In the genomic region with DNA sequence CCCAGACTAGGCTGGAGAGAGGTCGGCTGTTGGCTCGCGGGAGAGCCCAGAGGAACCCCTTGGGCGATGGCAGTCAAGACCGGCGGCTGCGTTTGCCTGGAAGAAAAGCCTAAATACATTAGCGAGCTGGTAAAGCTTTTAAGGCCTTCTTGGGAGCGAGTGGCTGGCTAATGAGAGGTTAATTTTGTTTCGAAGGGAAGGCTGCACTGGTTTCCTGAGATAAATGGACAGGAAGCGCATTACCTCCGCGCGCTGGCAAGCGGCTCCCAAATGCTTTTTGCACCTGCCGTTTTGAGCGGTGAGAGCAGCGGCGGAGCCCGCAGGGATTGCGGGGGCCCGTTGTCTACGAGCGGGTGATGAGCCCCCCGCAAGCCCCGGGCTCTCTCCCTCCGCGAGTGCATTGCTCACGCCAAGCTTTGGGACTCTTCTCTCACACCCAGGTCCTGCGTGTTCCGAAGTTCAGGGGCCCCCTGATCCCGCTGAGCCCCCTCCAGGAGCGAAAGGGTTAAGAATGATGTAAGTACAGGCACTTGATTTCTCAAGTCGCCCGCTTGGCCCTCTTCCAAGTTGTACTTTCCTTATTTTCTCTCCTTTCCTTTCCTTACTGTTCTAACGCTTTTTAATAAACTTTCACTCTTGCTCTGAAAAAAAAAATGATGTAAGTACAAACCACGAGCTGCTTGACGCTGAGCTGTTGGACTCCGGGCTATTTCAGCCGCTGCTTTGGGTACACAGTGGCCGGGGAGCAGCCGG, we compare ENCODE assay signal across 8 cellular contexts. TPM values are rescaled to one million over a fixed set of nuclear protein-coding genes. Genes with fewer than 3 reads are reported as not detected.
DNase-seq lines count a peak whose midpoint lies in the region; ATAC-seq lines count a peak whose summit lies in the region.

No MANE protein-coding gene starts in this region.

- DNase-seq in COLO668 (lab: John Stamatoyannopoulos, UW; ENCODE audit: unreplicated experiment) (peak; percentile 57), HuH-7 (ENCODE audit: low spot score) (peak; percentile 26), SK-N-DZ (ENCODE audit: low spot score) (peak; percentile 93), caudate nucleus (lab: John Stamatoyannopoulos, UW) (peak in 35 of 61 donors; percentile 8 to 70 (median 52)), left colon (peak; percentile 46 to 71), globus pallidus (ENCODE audit: low spot score) (no peak), GDM1 (lab: John Stamatoyannopoulos, UW) (no peak)
- DNase-seq in stimulated activated CD4-positive, alpha-beta T cell treated with anti-CD3 and anti-CD28 coated beads, Interleukin-4, amount 100 ng/mL, for 24 hours = peak; percentile 33

- intact Hi-C loops in left colon (cut with DNase I, micrococcal nuclease) = no loop called here

- ATAC-seq in left colon = no peak

- H3K27ac ChIP-seq in caudate nucleus (ENCODE audit: low read depth, low read length) = peak overlapping the region; percentile 73

RNA-seq across cellular contexts. Expression of a gene that starts 3.1 kb away (rescaled TPM):
- 25.6 and 29.0 TPM in 2 replicates for polyA plus RNA-seq in SK-N-DZ (2014; cell fraction: cytosol; rRNA removed)
- polyA plus RNA-seq in SK-N-DZ (2014; cell fraction: nucleus; rRNA removed) = 31.1 and 46.0 TPM in 2 replicates
- total RNA-seq in left colon = 10 to 100 TPM; 53.9 to 63.9 TPM

Comparison
In these comparisons a context has a peak if more than half of its experiments do, and no peak if none do; other contexts are left out.
1. DNase-seq: peak in COLO668 (single experiment), HuH-7 (single experiment), SK-N-DZ (single experiment), caudate nucleus (35 of 61), left colon (2 of 2) and stimulated activated CD4-positive, alpha-beta T cell treated with anti-CD3 and anti-CD28 coated beads, Interleukin-4, amount 100 ng/mL, for 24 hours (single experiment); none in globus pallidus (single experiment) and GDM1 (single experiment).